Comparison of ENCODE assay signal across 13 cellular contexts in genomic region chr3:158091526-158091925, GRCh38. TPM values are rescaled to one million over a fixed set of nuclear protein-coding genes. Genes with fewer than 3 reads are reported as not detected.
DNase-seq lines count a peak whose midpoint lies in the region; ATAC-seq and TF ChIP-seq lines count a peak whose summit lies in the region.
"Had no signal": no experiment of that assay in that cellular context is flagged by ENCODE, and none has a peak within 500 bp of the region (broad histone marks: within the 10 kb centered on the region; RNA-seq: fewer than 3 reads in every experiment).

No MANE protein-coding gene starts in this region.

- TF ChIP-seq RAD21 in neural cell (conservative IDR thresholded peaks at IDR 0.05), result no peak

- no peak overlapping the region for H3K9ac ChIP-seq in neural cell (ENCODE audit: low read length)

- H3K4me1 ChIP-seq in body of pancreas, result no peaks in the 10 kb centered on the region

- no peaks in the 10 kb centered on the region for H3K9me2 ChIP-seq in neural cell (ENCODE audit: insufficient read depth, low read length)

- no peak for TF ChIP-seq POLR2A in body of pancreas (IDR thresholded peaks at IDR 0.05)

- H3K4me1 Mint-ChIP-seq in chondrocyte (ENCODE audit: low read depth), result no peaks in the 10 kb centered on the region
- H3K4me1 Mint-ChIP-seq: immature natural killer cell had no signal

- H3K27ac ChIP-seq in neural cell (ENCODE audit: low read length) (no peak overlapping the region), body of pancreas (no peak overlapping the region)
- H3K27ac ChIP-seq: sigmoid colon had no signal

- no peaks in the 10 kb centered on the region for H3K9me3 Mint-ChIP-seq in chondrocyte (ENCODE audit: low read depth)

- H3K36me3 Mint-ChIP-seq in chondrocyte (ENCODE audit: low read depth), result peaks cover 3% of the 10 kb centered on the region
- H3K36me3 Mint-ChIP-seq: immature natural killer cell had no signal

- H3K27me3 ChIP-seq in neural cell (ENCODE audit: insufficient read depth, low read depth, low read length) (peaks cover 73% of the 10 kb centered on the region), body of pancreas (peaks cover 0 to 20% of the 10 kb centered on the region in 2 donors)

- DNase-seq in NCI-H1694 treated with DMSO at 0.1 percent for 48 hours (lab: John Stamatoyannopoulos, UW) (peak; percentile 77), chondrocyte (ENCODE audit: low spot score) (no peak), body of pancreas (no peak), Right ventricle myocardium superior (no peak), DMS53 (lab: John Stamatoyannopoulos, UW) (no peak)
- DNase-seq: activated CD4-positive, alpha-beta T cell treated with anti-CD3 and anti-CD28 coated beads for 48 hours; GF-D8; immature natural killer cell; sigmoid colon had no signal

- TF ChIP-seq CTCF in GM12873 (IDR thresholded peaks at IDR 0.05; ENCODE audit: insufficient read depth, low read depth, low read length, missing control alignments), result peak; percentile 43
- peak; percentile 74 for TF ChIP-seq CTCF in chondrocyte (IDR thresholded peaks at IDR 0.05)
- peak; percentile 18 for TF ChIP-seq CTCF in neural cell (IDR thresholded peaks at IDR 0.05; ENCODE audit: poor library complexity, severe bottlenecking)
- TF ChIP-seq CTCF in body of pancreas (IDR thresholded peaks at IDR 0.05), result peak in 1 of 7 experiments; percentile 12

- intact Hi-C loops in body of pancreas (cut with DNase I) (no loop called here), Right ventricle myocardium superior (cut with DNase I) (loop anchor here (10.0 kb wide), 1 partner anchor 343 kb away; no protein-coding TSS in a partner anchor)

- H3K4me3 ChIP-seq in neural cell (ENCODE audit: low read length) (no peak overlapping the region), body of pancreas (no peak overlapping the region)
- H3K4me3 ChIP-seq: sigmoid colon had no signal

- no peak overlapping the region for H3K27ac Mint-ChIP-seq in chondrocyte (ENCODE audit: unreplicated experiment)
- H3K27ac Mint-ChIP-seq: brain, immature natural killer cell had no signal

- no peak overlapping the region for H3K4me2 ChIP-seq in neural cell (ENCODE audit: low read length)

- ATAC-seq in body of pancreas (no peak), Right ventricle myocardium superior (ENCODE audit: poor library complexity) (no peak), HG03432 (IDR thresholded peaks at IDR 0.05; ENCODE audit: unreplicated experiment) (no peak)

- no peaks in the 10 kb centered on the region for H3F3A ChIP-seq in neural cell (ENCODE audit: insufficient read depth, low read length, poor library complexity, severe bottlenecking)

- H4K20me1 ChIP-seq in neural cell (ENCODE audit: insufficient read depth), result no peaks in the 10 kb centered on the region

- H3K4me3 Mint-ChIP-seq in chondrocyte (ENCODE audit: unreplicated experiment), result no peak overlapping the region
- H3K4me3 Mint-ChIP-seq: brain, immature natural killer cell had no signal

- peaks cover 82% of the 10 kb centered on the region for H3K27me3 Mint-ChIP-seq in chondrocyte (ENCODE audit: low read depth)

- H3K79me2 ChIP-seq in neural cell (replicated peaks; ENCODE audit: insufficient read depth, low read length), result no peaks in the 10 kb centered on the region

- no peak overlapping the region for H2AFZ ChIP-seq in neural cell (ENCODE audit: low read depth, low read length)

- H3K36me3 ChIP-seq in neural cell (ENCODE audit: insufficient read depth, low read length), result no peaks in the 10 kb centered on the region
- no peaks in the 10 kb centered on the region for H3K36me3 ChIP-seq in body of pancreas (replicated peaks in 1 of 2; ENCODE audit: insufficient read depth in 1 of 2, low read depth in 2 of 2)
- H3K36me3 ChIP-seq: sigmoid colon had no signal

- no peak for TF ChIP-seq EP300 in neural cell (conservative IDR thresholded peaks at IDR 0.05; ENCODE audit: poor library complexity, severe bottlenecking)

- 21 to 35% methylated on average over 5 of the region's 5 CpGs for WGBS in body of pancreas, 2 donors

- H3K9me3 ChIP-seq in neural cell (ENCODE audit: low read length) (no peaks in the 10 kb centered on the region), body of pancreas (no peaks in the 10 kb centered on the region)
- H3K9me3 ChIP-seq: sigmoid colon had no signal

TF ChIP-seq in neural cell, 6 proteins besides CTCF, POLR2A, EP300 and RAD21:
- TF ChIP-seq SMC3 (conservative IDR thresholded peaks at IDR 0.05; ENCODE audit: poor library complexity), result no peak

RNA-seq across cellular contexts. Expression of gene SHOX2, which starts 14.7 kb away (rescaled TPM):
- total RNA-seq in chondrocyte (not detected in 3 replicates), body of pancreas (under 1 TPM in 1 of 2 donors, not detected in 1; 0.26 TPM), Right ventricle myocardium superior (0.27 TPM)
- not detected in 2 replicates for polyA plus RNA-seq in neural cell
- not detected in 2 replicates for polyA minus RNA-seq in neural cell
- polyA plus RNA-seq: immature natural killer cell had no signal

RNA-seq across cellular contexts. Expression of gene RSRC1, which starts 18.4 kb away (rescaled TPM):
- total RNA-seq in chondrocyte (20.2 to 27.1 TPM (median 23.5 TPM) in 3 replicates), body of pancreas (10 to 100 TPM; 18.5 to 21.5 TPM), Right ventricle myocardium superior (19.5 TPM)
- 22.6 and 28.1 TPM in 2 replicates for polyA plus RNA-seq in neural cell
- polyA minus RNA-seq in neural cell, result 57.5 and 69.6 TPM in 2 replicates
